ENCODE assay signal across 1 cellular context in genomic region chr10:31928531-31929259, GRCh38.
TF ChIP-seq lines count a peak whose summit lies in the region.

Gene ARHGAP12, minus strand, starts transcription at chr10:31928831. Its CDS starts 19,976 bp downstream, at chr10:31908855.

TF ChIP-seq in HepG2, 621 proteins besides CTCF, POLR2A, EP300 and RAD21 (continued from another document and continues in another):
- TF ChIP-seq, protein P1, sequence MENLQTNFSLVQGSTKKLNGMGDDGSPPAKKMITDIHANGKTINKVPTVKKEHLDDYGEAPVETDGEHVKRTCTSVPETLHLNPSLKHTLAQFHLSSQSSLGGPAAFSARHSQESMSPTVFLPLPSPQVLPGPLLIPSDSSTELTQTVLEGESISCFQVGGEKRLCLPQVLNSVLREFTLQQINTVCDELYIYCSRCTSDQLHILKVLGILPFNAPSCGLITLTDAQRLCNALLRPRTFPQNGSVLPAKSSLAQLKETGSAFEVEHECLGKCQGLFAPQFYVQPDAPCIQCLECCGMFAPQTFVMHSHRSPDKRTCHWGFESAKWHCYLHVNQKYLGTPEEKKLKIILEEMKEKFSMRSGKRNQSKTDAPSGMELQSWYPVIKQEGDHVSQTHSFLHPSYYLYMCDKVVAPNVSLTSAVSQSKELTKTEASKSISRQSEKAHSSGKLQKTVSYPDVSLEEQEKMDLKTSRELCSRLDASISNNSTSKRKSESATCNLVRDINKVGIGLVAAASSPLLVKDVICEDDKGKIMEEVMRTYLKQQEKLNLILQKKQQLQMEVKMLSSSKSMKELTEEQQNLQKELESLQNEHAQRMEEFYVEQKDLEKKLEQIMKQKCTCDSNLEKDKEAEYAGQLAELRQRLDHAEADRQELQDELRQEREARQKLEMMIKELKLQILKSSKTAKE (CRISPR knock-in tag; IDR thresholded peaks at IDR 0.05; ENCODE audit: borderline replicate concordance) = peak; percentile 26; the same call in 1 of the 2 replicates
- TF ChIP-seq NR2C2 (CRISPR knock-in tag; IDR thresholded peaks at IDR 0.05; ENCODE audit: borderline replicate concordance) (peak; percentile 29; the same call in 1 of the 2 replicates), ZNF713 (CRISPR knock-in tag; IDR thresholded peaks at IDR 0.05) (no peak), CBX1 (IDR thresholded peaks at IDR 0.05; ENCODE audit: low read depth) (peak; percentile 75), NCOR1 (IDR thresholded peaks at IDR 0.05; ENCODE audit: borderline replicate concordance, low read length) (0 out of 2 replicates have a peak, but pooled peaks have one; percentile 24), MYC (CRISPR knock-in tag; IDR thresholded peaks at IDR 0.05; ENCODE audit: borderline replicate concordance) (peak; percentile 75), ZNF513 (CRISPR knock-in tag; conservative IDR thresholded peaks at IDR 0.05) (0 out of 2 replicates have a peak, but pooled peaks have one; percentile 37), MTA1 (CRISPR knock-in tag; IDR thresholded peaks at IDR 0.05; ENCODE audit: borderline replicate concordance) (no peak; the same call in 1 of the 2 replicates), ZBTB4 (CRISPR knock-in tag; IDR thresholded peaks at IDR 0.05; ENCODE audit: borderline replicate concordance) (no peak), ZBTB7B (CRISPR knock-in tag; IDR thresholded peaks at IDR 0.05) (peak; percentile 63; the same call in 1 of the 2 replicates), TBP (CRISPR knock-in tag; IDR thresholded peaks at IDR 0.05) (no peak), ZNF816 (CRISPR knock-in tag; IDR thresholded peaks at IDR 0.05; ENCODE audit: borderline replicate concordance) (peak; percentile 21; the same call in 1 of the 2 replicates), NFE2L2 (IDR thresholded peaks at IDR 0.05; ENCODE audit: low read length) (no peak), RFXANK (CRISPR knock-in tag; IDR thresholded peaks at IDR 0.05) (no peak), HCFC1 (IDR thresholded peaks at IDR 0.05; ENCODE audit: low read depth, low read length) (no peak), CCAR2 (optimal IDR thresholded peaks at IDR 0.05; ENCODE audit: low read depth, low read length) (no peak), POGK (CRISPR knock-in tag; conservative IDR thresholded peaks at IDR 0.05) (peak; percentile 42; the same call in 1 of the 2 replicates), MED13 (CRISPR knock-in tag; IDR thresholded peaks at IDR 0.05) (peak; percentile 45; the same call in 1 of the 2 replicates), ZNF788 (CRISPR knock-in tag; IDR thresholded peaks at IDR 0.05; ENCODE audit: borderline replicate concordance) (no peak; the same call in 1 of the 2 replicates), NRL (CRISPR knock-in tag; IDR thresholded peaks at IDR 0.05; ENCODE audit: borderline replicate concordance) (peak; percentile 90), ZNF407 (CRISPR knock-in tag; IDR thresholded peaks at IDR 0.05; ENCODE audit: not compliant biosample characterization) (peak; percentile 50), MAFG (CRISPR knock-in tag; IDR thresholded peaks at IDR 0.05) (no peak), PAX8 (CRISPR knock-in tag; IDR thresholded peaks at IDR 0.05; ENCODE audit: borderline replicate concordance) (0 out of 2 replicates have a peak, but pooled peaks have one; percentile 15), ZBTB21 (CRISPR knock-in tag; IDR thresholded peaks at IDR 0.05) (0 out of 2 replicates have a peak, but pooled peaks have one; percentile 6), TCF12 (IDR thresholded peaks at IDR 0.05) (no peak), TCF12 (CRISPR knock-in tag; IDR thresholded peaks at IDR 0.05) (peak; percentile 57; the same call in 1 of the 2 replicates), ZNF441 (CRISPR knock-in tag; IDR thresholded peaks at IDR 0.05; ENCODE audit: borderline replicate concordance) (0 out of 2 replicates have a peak, but pooled peaks have one; percentile 44), KDM2A (CRISPR knock-in tag; IDR thresholded peaks at IDR 0.05; ENCODE audit: borderline replicate concordance, low read depth) (peak; percentile 14; the same call in 1 of the 2 replicates), ZMAT5 (CRISPR knock-in tag; IDR thresholded peaks at IDR 0.05; ENCODE audit: borderline replicate concordance, low read depth) (no peak), ZNF225 (CRISPR knock-in tag; IDR thresholded peaks at IDR 0.05) (0 out of 2 replicates have a peak, but pooled peaks have one; percentile 13), ZMYM4 (CRISPR knock-in tag; IDR thresholded peaks at IDR 0.05) (peak; percentile 25; the same call in 1 of the 2 replicates), ISL2 (CRISPR knock-in tag; IDR thresholded peaks at IDR 0.05) (no peak; the same call in 1 of the 2 replicates), E2F1 (CRISPR knock-in tag; IDR thresholded peaks at IDR 0.05) (no peak; the same call in 1 of the 2 replicates)
- TF ChIP-seq, protein P2, sequence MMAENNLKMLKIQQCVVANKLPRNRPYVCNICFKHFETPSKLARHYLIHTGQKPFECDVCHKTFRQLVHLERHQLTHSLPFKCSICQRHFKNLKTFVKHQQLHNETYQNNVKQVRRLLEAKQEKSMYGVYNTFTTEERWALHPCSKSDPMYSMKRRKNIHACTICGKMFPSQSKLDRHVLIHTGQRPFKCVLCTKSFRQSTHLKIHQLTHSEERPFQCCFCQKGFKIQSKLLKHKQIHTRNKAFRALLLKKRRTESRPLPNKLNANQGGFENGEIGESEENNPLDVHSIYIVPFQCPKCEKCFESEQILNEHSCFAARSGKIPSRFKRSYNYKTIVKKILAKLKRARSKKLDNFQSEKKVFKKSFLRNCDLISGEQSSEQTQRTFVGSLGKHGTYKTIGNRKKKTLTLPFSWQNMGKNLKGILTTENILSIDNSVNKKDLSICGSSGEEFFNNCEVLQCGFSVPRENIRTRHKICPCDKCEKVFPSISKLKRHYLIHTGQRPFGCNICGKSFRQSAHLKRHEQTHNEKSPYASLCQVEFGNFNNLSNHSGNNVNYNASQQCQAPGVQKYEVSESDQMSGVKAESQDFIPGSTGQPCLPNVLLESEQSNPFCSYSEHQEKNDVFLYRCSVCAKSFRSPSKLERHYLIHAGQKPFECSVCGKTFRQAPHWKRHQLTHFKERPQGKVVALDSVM (CRISPR knock-in tag; IDR thresholded peaks at IDR 0.05) = no peak; the same call in 1 of the 2 replicates
- TF ChIP-seq, protein P3, sequence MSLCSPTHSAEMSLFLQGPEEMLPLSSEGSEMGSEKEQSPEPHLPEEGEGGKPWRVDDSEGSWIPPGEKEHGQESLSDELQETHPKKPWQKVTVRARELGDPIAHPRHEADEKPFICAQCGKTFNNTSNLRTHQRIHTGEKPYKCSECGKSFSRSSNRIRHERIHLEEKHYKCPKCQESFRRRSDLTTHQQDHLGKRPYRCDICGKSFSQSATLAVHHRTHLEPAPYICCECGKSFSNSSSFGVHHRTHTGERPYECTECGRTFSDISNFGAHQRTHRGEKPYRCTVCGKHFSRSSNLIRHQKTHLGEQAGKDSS (CRISPR knock-in tag; IDR thresholded peaks at IDR 0.05; ENCODE audit: borderline replicate concordance, low read depth) = peak; percentile 56; the same call in 1 of the 2 replicates
